ENCODE assay signal across 13 cellular contexts in genomic region chr11:117663826-117664225, GRCh38.
DNase-seq lines count a peak whose midpoint lies in the region; ATAC-seq and TF ChIP-seq lines count a peak whose summit lies in the region.
"Had no signal": no experiment of that assay in that cellular context is flagged by ENCODE, and none has a peak within 500 bp of the region (broad histone marks: within the 10 kb centered on the region; RNA-seq: fewer than 3 reads in every experiment).

No MANE protein-coding gene starts in this region.

- TF ChIP-seq CTCF in left lung (IDR thresholded peaks at IDR 0.05) (no peak), spleen (IDR thresholded peaks at IDR 0.05 in 8 of 11, conservative IDR thresholded peaks at IDR 0.05 in 3 of 11) (no peak)

- H3K36me3 ChIP-seq in left lung (no peaks in the 10 kb centered on the region), spleen (no peaks in the 10 kb centered on the region)
- H3K36me3 ChIP-seq: thoracic aorta had no signal

- H3K4me3 ChIP-seq in left lung: no peak overlapping the region
- H3K4me3 ChIP-seq in spleen: no peak overlapping the region
- H3K4me3 ChIP-seq: GM12878, thoracic aorta had no signal

- H3K4me1 ChIP-seq in left lung: peaks cover 0 to 6% of the 10 kb centered on the region in 2 donors
- peaks cover 0 to 11% (median 0%) of the 10 kb centered on the region in 6 donors for H3K4me1 ChIP-seq in spleen

- H3K27me3 ChIP-seq in left lung: peaks cover 0 to 8% of the 10 kb centered on the region in 2 donors
- peaks cover 0 to 6% (median 0%) of the 10 kb centered on the region in 7 donors for H3K27me3 ChIP-seq in spleen (replicated peaks in 1 of 7)

- 31 to 39% (median 35%) methylated on average over 11 of the region's 11 CpGs for WGBS in spleen, 5 donors

- H3K9me3 ChIP-seq in left lung (no peaks in the 10 kb centered on the region), spleen (no peaks in the 10 kb centered on the region)
- H3K9me3 ChIP-seq: thoracic aorta had no signal

- ATAC-seq in left lung: peak; percentile 30
- no peak for ATAC-seq in HG02840 (IDR thresholded peaks at IDR 0.05; ENCODE audit: low FRiP score, unreplicated experiment)
- ATAC-seq: GM12878 had no signal

- no peak for TF ChIP-seq POLR2A in spleen (IDR thresholded peaks at IDR 0.05)

- intact Hi-C loops in left lung (cut with DNase I): no loop called here
- intact Hi-C loops in spleen (cut with DNase I; ENCODE audit: low total_unique reads): no loop called here

- H3K27ac ChIP-seq in left lung (no peak overlapping the region), spleen (no peak overlapping the region)
- H3K27ac ChIP-seq: thoracic aorta had no signal

- DNase-seq in NCI-H128 (lab: John Stamatoyannopoulos, UW; ENCODE audit: unreplicated experiment) (peak; percentile 4), amygdala (lab: John Stamatoyannopoulos, UW) (peak in 39 of 56 donors; percentile 23 to 78 (median 54)), left lung (peak in 1 of 2 donors; percentile 60), spleen (peak; percentile 52), SK-N-DZ (ENCODE audit: low spot score) (no peak)
- no peak for DNase-seq in stimulated activated CD4-positive, alpha-beta T cell treated with anti-CD3 and anti-CD28 coated beads, Interleukin-2, amount 100 ng/mL, for 48 hours
- no peak for DNase-seq in effector CD4-positive, alpha-beta T cell
- DNase-seq: activated CD4-positive, alpha-beta T cell treated with anti-CD3 and anti-CD28 coated beads, Interleukin-2, amount 50 U/mL, for 1 hour; aorta; stimulated activated CD4-positive, alpha-beta T cell treated with anti-CD3 and anti-CD28 coated beads, Interleukin-15, amount 100 ng/mL, for 24 hours had no signal

Comparison
In these comparisons a context has a peak if more than half of its experiments do, and no peak if none do; other contexts are left out.
1. DNase-seq: peak in NCI-H128 (single experiment), amygdala (39 of 56) and spleen (single experiment); none in SK-N-DZ (single experiment), stimulated activated CD4-positive, alpha-beta T cell treated with anti-CD3 and anti-CD28 coated beads, Interleukin-2, amount 100 ng/mL, for 48 hours (0 of 2) and effector CD4-positive, alpha-beta T cell (single experiment).